In the genomic region with DNA sequence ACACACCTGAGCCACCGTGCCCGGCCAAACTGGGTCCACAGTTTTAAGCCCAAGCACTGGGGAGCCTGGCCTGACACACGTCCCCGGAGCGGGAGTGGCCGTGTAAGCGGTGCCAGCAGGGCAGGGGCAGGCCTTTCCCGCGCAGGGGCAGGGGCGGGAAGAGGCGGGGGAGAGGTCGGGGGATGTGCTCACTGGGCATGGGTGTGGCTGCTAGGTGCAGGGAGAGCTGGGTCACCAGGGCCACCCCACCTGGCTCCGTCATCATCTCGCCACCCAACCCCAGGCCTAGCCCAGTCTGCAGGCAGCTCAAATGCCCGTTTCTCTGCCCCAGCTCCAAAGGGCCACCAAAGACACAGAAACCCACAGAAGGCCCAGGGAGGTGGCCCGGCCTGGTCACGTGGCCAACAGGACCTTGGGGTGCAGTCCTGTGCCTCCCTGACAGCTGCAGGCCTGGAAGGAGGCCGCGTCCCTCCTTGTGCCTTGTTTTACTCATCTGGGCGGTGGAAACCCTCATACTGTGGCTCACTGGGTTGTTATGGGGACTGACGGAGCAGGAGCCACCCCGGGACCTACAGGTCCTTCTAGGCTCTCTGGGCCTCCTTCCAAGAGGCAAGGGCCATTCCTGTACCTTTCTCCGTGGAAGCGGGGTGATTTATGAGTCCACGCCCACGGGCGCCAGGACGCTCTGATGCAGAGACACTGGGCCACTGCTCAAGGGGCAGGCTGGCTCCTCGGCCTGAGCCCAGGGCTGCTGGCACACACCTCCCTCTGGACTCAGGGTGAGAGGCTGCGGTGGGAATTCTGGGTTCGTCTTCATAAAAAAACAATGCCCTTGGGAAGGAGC, we compare ENCODE assay signal across 1 cellular context.
TF ChIP-seq lines count a peak whose summit lies in the region.

No MANE protein-coding gene starts in this region.

TF ChIP-seq in H1, 55 proteins besides CTCF, POLR2A, EP300 and RAD21:
- TF ChIP-seq CBX5 (IDR thresholded peaks at IDR 0.05; ENCODE audit: low read depth, low read length) = no peak
- no peak for TF ChIP-seq CEBPB (IDR thresholded peaks at IDR 0.05; ENCODE audit: low read depth, low read length)
- TF ChIP-seq TAF1 (IDR thresholded peaks at IDR 0.05; ENCODE audit: low read depth, low read length) = no peak
- TF ChIP-seq RBBP5 (IDR thresholded peaks at IDR 0.05; ENCODE audit: borderline replicate concordance, low read depth, low read length) = no peak
- TF ChIP-seq, protein P1, sequence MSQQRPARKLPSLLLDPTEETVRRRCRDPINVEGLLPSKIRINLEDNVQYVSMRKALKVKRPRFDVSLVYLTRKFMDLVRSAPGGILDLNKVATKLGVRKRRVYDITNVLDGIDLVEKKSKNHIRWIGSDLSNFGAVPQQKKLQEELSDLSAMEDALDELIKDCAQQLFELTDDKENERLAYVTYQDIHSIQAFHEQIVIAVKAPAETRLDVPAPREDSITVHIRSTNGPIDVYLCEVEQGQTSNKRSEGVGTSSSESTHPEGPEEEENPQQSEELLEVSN (IDR thresholded peaks at IDR 0.05) = no peak
- no peak for TF ChIP-seq NRF1 (IDR thresholded peaks at IDR 0.05; ENCODE audit: low read depth, low read length)
- TF ChIP-seq RXRA (IDR thresholded peaks at IDR 0.05; ENCODE audit: insufficient read depth, low read depth, low read length) = no peak
- TF ChIP-seq PHF8 (conservative IDR thresholded peaks at IDR 0.05; ENCODE audit: low read depth, low read length) = no peak
- TF ChIP-seq CREB1 (IDR thresholded peaks at IDR 0.05) = no peak
- no peak for TF ChIP-seq CHD2 (IDR thresholded peaks at IDR 0.05; ENCODE audit: low read length)
- TF ChIP-seq, protein P2, sequence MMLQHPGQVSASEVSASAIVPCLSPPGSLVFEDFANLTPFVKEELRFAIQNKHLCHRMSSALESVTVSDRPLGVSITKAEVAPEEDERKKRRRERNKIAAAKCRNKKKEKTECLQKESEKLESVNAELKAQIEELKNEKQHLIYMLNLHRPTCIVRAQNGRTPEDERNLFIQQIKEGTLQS (IDR thresholded peaks at IDR 0.05; ENCODE audit: insufficient read depth, low read depth, low read length) = no peak
- TF ChIP-seq SUZ12 (IDR thresholded peaks at IDR 0.05; ENCODE audit: low read length) = no peak
- no peak for TF ChIP-seq RNF2 (IDR thresholded peaks at IDR 0.05; ENCODE audit: borderline replicate concordance, low read depth, low read length, missing control alignments, poor library complexity, severe bottlenecking)
- no peak for TF ChIP-seq TEAD4 (IDR thresholded peaks at IDR 0.05; ENCODE audit: low read depth, low read length)
- TF ChIP-seq BRCA1 (IDR thresholded peaks at IDR 0.05; ENCODE audit: low read depth, low read length) = no peak
- TF ChIP-seq SIN3A (conservative IDR thresholded peaks at IDR 0.05 in 1 of 2, IDR thresholded peaks at IDR 0.05 in 1 of 2; ENCODE audit: low read depth in 1 of 2, low read length in 2 of 2) = no peak
- no peak for TF ChIP-seq EZH2 (IDR thresholded peaks at IDR 0.05; ENCODE audit: low read depth, low read length, severe bottlenecking)
